In the genomic region with DNA sequence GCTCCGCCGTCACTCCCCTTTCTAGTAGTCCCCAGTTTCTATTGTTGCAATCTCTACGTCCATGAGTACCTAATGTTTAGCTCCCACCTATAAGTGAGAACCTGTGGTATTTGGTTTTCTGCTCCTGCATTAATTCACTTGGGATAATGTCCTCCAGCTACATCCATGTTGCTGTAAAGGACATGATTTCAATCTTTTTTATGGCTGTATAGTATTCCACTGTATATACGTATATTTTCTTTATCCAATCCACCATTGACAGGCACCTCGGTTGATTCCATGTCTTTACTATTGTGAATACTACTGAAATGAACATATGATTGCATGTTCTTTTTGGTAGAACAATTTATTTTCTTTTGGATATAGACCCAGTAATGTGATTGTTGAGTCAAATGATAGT, we compare ENCODE assay signal across 27 cellular contexts.
"Had no signal": no experiment of that assay in that cellular context is flagged by ENCODE, and none has a peak within 500 bp of the region (broad histone marks: within the 10 kb centered on the region; RNA-seq: fewer than 3 reads in every experiment).

No MANE protein-coding gene starts in this region.

- H3K36me3 ChIP-seq: stomach, suprapubic skin, thoracic aorta, thyroid gland, tibial artery, tibial nerve, transverse colon, upper lobe of left lung, upper lobe of right lung, uterus, vagina had no signal

- ATAC-seq: stimulated activated effector memory CD8-positive, alpha-beta T cell treated with anti-CD3 and anti-CD28 coated beads, Interleukin-12 subunit alpha, Interleukin-12 subunit beta, amount 100 ng/mL, for 72 hours; stimulated activated memory B cell treated with anti-CD40 and anti-IgM and Interleukin-4, amounts not matched to agents 10 μg/mL and 1 μg/mL and 100 μg/mL, for 72 hours; stimulated activated naive B cell treated with anti-CD40 and anti-IgM and Interleukin-4, amounts not matched to agents 10 μg/mL and 1 μg/mL and 100 μg/mL, for 72 hours; stimulated activated naive CD8-positive, alpha-beta T cell treated with anti-CD3 and anti-CD28 coated beads, Interleukin-15, amount 100 ng/mL, for 72 hours; stimulated activated naive CD8-positive, alpha-beta T cell treated with anti-CD3 and anti-CD28 coated beads, Interleukin-15, Interleukin-2, amounts not matched to agents 100 U/mL and 50 U/mL, for 24 hours; upper lobe of right lung had no signal

- H3K4me3 ChIP-seq: stomach, suprapubic skin, testis, thoracic aorta, thyroid gland, tibial artery, tibial nerve, transverse colon, upper lobe of left lung, upper lobe of right lung, uterus, vagina had no signal

- H3K9me3 ChIP-seq: stomach, testis, thoracic aorta, thyroid gland, tibial artery, tibial nerve, transverse colon, upper lobe of left lung, upper lobe of right lung, uterus, vagina had no signal

- H3K27me3 ChIP-seq: stomach, suprapubic skin, testis, thyroid gland, tibial artery, tibial nerve, transverse colon, upper lobe of left lung, upper lobe of right lung, uterus, vagina had no signal

- FAIRE-seq: urothelium cell line had no signal

- H3K4me1 ChIP-seq: suprapubic skin, testis, transverse colon, upper lobe of left lung, upper lobe of right lung, uterus, vagina had no signal

- H3K27ac ChIP-seq: stomach, suprapubic skin, testis, thyroid gland, tibial nerve, transverse colon, upper lobe of left lung, upper lobe of right lung, uterus, vagina had no signal

- DNase-seq: stimulated activated CD4-positive, alpha-beta T cell treated with anti-CD3 and anti-CD28 coated beads, Interleukin-2, amount 100 ng/mL, for 48 hours; stimulated activated CD4-positive, alpha-beta T cell treated with anti-CD3 and anti-CD28 coated beads, Interleukin-4, amount 100 ng/mL, for 1 hour; stimulated activated CD4-positive, alpha-beta T cell treated with anti-CD3 and anti-CD28 coated beads, Interleukin-4, amount 100 ng/mL, for 24 hours; stimulated activated CD4-positive, alpha-beta T cell treated with anti-CD3 and anti-CD28 coated beads, Interleukin-4, amount 100 ng/mL, for 4 hours; stimulated activated CD8-positive, alpha-beta memory T cell treated with anti-CD3 and anti-CD28 coated beads, Interleukin-4, amount 100 ng/mL, for 48 hours; stimulated activated naive B cell treated with anti-CD40 and anti-IgM and Interleukin-4, amounts not matched to agents 10 μg/mL and 1 μg/mL and 100 μg/mL, for 72 hours; stimulated activated naive CD4-positive, alpha-beta T cell; stimulated activated naive CD4-positive, alpha-beta T cell treated with Interleukin-2 at 50 U/mL for 16 hours; stimulated activated naive CD8-positive, alpha-beta T cell treated with anti-CD3 and anti-CD28 coated beads, Interleukin-15, amount 100 ng/mL, for 72 hours; stimulated activated naive CD8-positive, alpha-beta T cell treated with anti-CD3 and anti-CD28 coated beads, Interleukin-15, Interleukin-2, amounts not matched to agents 100 U/mL and 50 U/mL, for 24 hours; stomach; substantia nigra; testis; thyroid gland; tibial artery; transverse colon; trophoblast cell; upper lobe of left lung; upper lobe of right lung; uterus had no signal
